ENCODE assay signal across 17 cellular contexts in the genomic region with DNA sequence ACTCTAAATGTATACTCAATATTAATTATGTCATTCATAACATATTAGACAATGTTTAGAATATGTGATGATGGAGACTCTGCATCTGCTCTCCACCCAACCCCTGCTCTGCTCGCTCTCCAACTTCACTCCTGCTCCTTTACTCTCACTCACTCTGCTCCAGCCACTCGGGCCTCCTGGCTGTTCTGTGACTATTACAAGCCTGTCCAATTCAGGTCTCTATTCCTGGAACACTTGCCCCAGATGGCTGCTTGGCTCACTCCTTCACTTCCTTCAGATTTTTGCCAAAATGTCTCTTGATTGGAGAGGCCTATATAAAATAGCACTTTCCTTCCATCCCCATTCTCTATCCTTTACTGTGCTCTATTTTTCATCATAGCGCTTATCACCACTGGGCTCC.
"Had no signal": no experiment of that assay in that cellular context is flagged by ENCODE, and none has a peak within 500 bp of the region (broad histone marks: within the 10 kb centered on the region; RNA-seq: fewer than 3 reads in every experiment).

No MANE protein-coding gene starts in this region.

- H3K27ac ChIP-seq: cardiac muscle cell, colonic mucosa, pancreas, tibial nerve had no signal

- H3K9me3 ChIP-seq: colonic mucosa, pancreas, tibial nerve had no signal

- ATAC-seq: naive thymus-derived CD8-positive, alpha-beta T cell; pancreas had no signal

- H3K27me3 Mint-ChIP-seq: activated naive CD8-positive, alpha-beta T cell; naive thymus-derived CD8-positive, alpha-beta T cell had no signal

- H3K9me3 Mint-ChIP-seq: activated T-helper 1 cell treated with anti-CD3 and anti-CD28 coated beads, Interleukin-12 subunit alpha, Interleukin-12 subunit beta, Interleukin-2, Interleukin-4 antibody, amounts not matched to agents 30 ng/mL and 10 ng/mL and 1 ng/mL, durations not matched to agents 14 hours and 24 hours and 36 hours; naive thymus-derived CD8-positive, alpha-beta T cell had no signal

- H3K36me3 ChIP-seq: cardiac muscle cell, colonic mucosa, pancreas had no signal

- H3K4me3 ChIP-seq: cardiac muscle cell, colonic mucosa, pancreas, tibial nerve had no signal

- H3K27ac Mint-ChIP-seq: activated naive CD8-positive, alpha-beta T cell; activated T-helper 1 cell treated with anti-CD3 and anti-CD28 coated beads, Interleukin-12 subunit alpha, Interleukin-12 subunit beta, Interleukin-2, Interleukin-4 antibody, amounts not matched to agents 30 ng/mL and 10 ng/mL and 1 ng/mL, durations not matched to agents 14 hours and 24 hours and 36 hours had no signal

- H3K27me3 ChIP-seq: cardiac muscle cell, colonic mucosa, pancreas, tibial nerve had no signal

- H3K4me3 Mint-ChIP-seq: activated naive CD8-positive, alpha-beta T cell; activated T-helper 1 cell treated with anti-CD3 and anti-CD28 coated beads, Interleukin-12 subunit alpha, Interleukin-12 subunit beta, Interleukin-2, Interleukin-4 antibody, amounts not matched to agents 30 ng/mL and 10 ng/mL and 1 ng/mL, durations not matched to agents 14 hours and 24 hours and 36 hours; naive thymus-derived CD8-positive, alpha-beta T cell had no signal

- H3K4me1 ChIP-seq: colonic mucosa, pancreas, tibial nerve had no signal

- DNase-seq: activated CD4-positive, alpha-beta T cell treated with anti-CD3 and anti-CD28 coated beads, Interleukin-2, amount 50 U/mL, for 48 hours; activated gamma-delta T cell treated with Interleukin-2 at 50 U/mL for 16 hours; colonic mucosa; erythroblast; foreskin melanocyte; mesendoderm; naive thymus-derived CD8-positive, alpha-beta T cell; pancreas; retina; stimulated activated CD4-positive, alpha-beta T cell treated with anti-CD3 and anti-CD28 coated beads, Interleukin-12 subunit alpha, Interleukin-12 subunit beta, amount 100 ng/mL, for 4 hours; stimulated activated CD4-positive, alpha-beta T cell treated with anti-CD3 and anti-CD28 coated beads, Interleukin-1b, Interleukin-23, amount 100 ng/mL, for 48 hours; stimulated activated CD8-positive, alpha-beta memory T cell treated with anti-CD3 and anti-CD28 coated beads, Interleukin-4, amount 100 ng/mL, for 48 hours; stimulated activated naive CD4-positive, alpha-beta T cell treated with Interleukin-2 at 50 U/mL for 16 hours had no signal
